Comparison of ENCODE assay signal across 6 cellular contexts in genomic region chr3:50627407-50628051, GRCh38. TPM values are rescaled to one million over a fixed set of nuclear protein-coding genes. Genes with fewer than 3 reads are reported as not detected.
DNase-seq lines count a peak whose midpoint lies in the region; ATAC-seq and TF ChIP-seq lines count a peak whose summit lies in the region.

No MANE protein-coding gene starts in this region.

- H3K36me3 Mint-ChIP-seq in brain (no peaks in the 10 kb centered on the region), osteocyte (ENCODE audit: unreplicated experiment) (no peaks in the 10 kb centered on the region)

- H3K4me1 Mint-ChIP-seq in brain (peaks cover 75% of the 10 kb centered on the region), osteocyte (ENCODE audit: unreplicated experiment) (peaks cover 27% of the 10 kb centered on the region)

- peak; percentile 42 for TF ChIP-seq CTCF in AG09319 (IDR thresholded peaks at IDR 0.05; ENCODE audit: low read depth, low read length)
- TF ChIP-seq CTCF in brain (conservative IDR thresholded peaks at IDR 0.05) = peak; percentile 38 to 57
- TF ChIP-seq CTCF in osteocyte (IDR thresholded peaks at IDR 0.05) = peak; percentile 35

- H3K27ac Mint-ChIP-seq in brain (peak overlapping the region in 4 of 5 experiments; percentile 8 to 89 (median 78)), osteocyte (ENCODE audit: unreplicated experiment) (peak overlapping the region; percentile 66)

- H3K27me3 Mint-ChIP-seq in brain = no peaks in the 10 kb centered on the region
- no peaks in the 10 kb centered on the region for H3K27me3 Mint-ChIP-seq in osteocyte (ENCODE audit: unreplicated experiment)

- no peak overlapping the region for H3K4me3 Mint-ChIP-seq in brain
- no peak overlapping the region for H3K4me3 Mint-ChIP-seq in osteocyte (ENCODE audit: unreplicated experiment)

- no peaks in the 10 kb centered on the region for H3K9me3 Mint-ChIP-seq in brain
- no peaks in the 10 kb centered on the region for H3K9me3 Mint-ChIP-seq in osteocyte (ENCODE audit: unreplicated experiment)

- no peak for ATAC-seq in HG03460 (IDR thresholded peaks at IDR 0.05; ENCODE audit: unreplicated experiment)

- DNase-seq in AG09319 (ENCODE audit: extremely low read depth, low read depth) = no peak
- peak; percentile 50 for DNase-seq in HuH-7 (ENCODE audit: low spot score)
- DNase-seq in osteocyte (ENCODE audit: extremely low spot score, unreplicated experiment) = no peak
- DNase-seq in stimulated activated naive CD4-positive, alpha-beta T cell (lab: John Stamatoyannopoulos, UW) = no peak

RNA-seq across cellular contexts. Expression of gene MAPKAPK3, which starts 10.6 kb away (rescaled TPM):
- 11.5 TPM for polyA plus RNA-seq in brain (ENCODE audit: insufficient read depth, low read depth, low replicate concordance)
- total RNA-seq in osteocyte = 24.8 and 31.9 TPM in 2 replicates

RNA-seq across cellular contexts. Expression of gene CISH, which starts 16.0 kb away (rescaled TPM):
- polyA plus RNA-seq in brain (ENCODE audit: insufficient read depth, low read depth, low replicate concordance) = 2.2 TPM
- total RNA-seq in osteocyte = 1.7 and 2.4 TPM in 2 replicates

RNA-seq across cellular contexts. Expression of gene DOCK3, which starts 47.2 kb away (rescaled TPM):
- 8.0 TPM for polyA plus RNA-seq in brain (ENCODE audit: insufficient read depth, low read depth, low replicate concordance)
- total RNA-seq in osteocyte = 0.24 and 0.34 TPM in 2 replicates

RNA-seq across cellular contexts. Expression of gene HEMK1, which starts 58.2 kb away (rescaled TPM):
- 12.9 TPM for polyA plus RNA-seq in brain (ENCODE audit: insufficient read depth, low read depth, low replicate concordance)
- total RNA-seq in osteocyte = 19.9 and 23.1 TPM in 2 replicates

RNA-seq across cellular contexts. Expression of gene C3orf18, which starts 60.0 kb away (rescaled TPM):
- 13.4 TPM for polyA plus RNA-seq in brain (ENCODE audit: insufficient read depth, low read depth, low replicate concordance)
- 2.2 and 3.9 TPM in 2 replicates for total RNA-seq in osteocyte
